Comparison of ENCODE assay signal across 17 cellular contexts in the genomic region with DNA sequence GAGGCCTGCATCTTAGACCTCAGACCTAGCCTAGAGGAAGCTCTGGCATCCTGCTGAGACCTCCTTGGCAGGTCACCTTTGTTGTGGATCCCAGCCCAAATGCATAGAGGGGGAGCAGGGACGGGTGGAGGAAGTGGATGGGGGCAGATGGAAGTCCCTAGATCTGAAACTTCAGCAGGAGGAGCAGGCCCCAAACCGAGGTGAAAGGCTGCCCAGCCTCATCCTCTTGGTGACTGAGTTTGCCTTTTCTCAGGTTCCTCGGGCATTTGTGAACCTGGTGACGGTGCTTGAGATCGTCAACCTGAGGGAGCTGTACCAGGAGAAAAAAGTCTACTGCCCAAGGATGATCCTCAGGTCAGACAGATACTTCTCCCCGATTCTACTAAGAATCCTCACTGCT.
DNase-seq lines count a peak whose midpoint lies in the region; ATAC-seq, FAIRE-seq and TF ChIP-seq lines count a peak whose summit lies in the region.
"Had no signal": no experiment of that assay in that cellular context is flagged by ENCODE, and none has a peak within 500 bp of the region (broad histone marks: within the 10 kb centered on the region; RNA-seq: fewer than 3 reads in every experiment).

No MANE protein-coding gene starts in this region.

- TF ChIP-seq CTCF in A549 (IDR thresholded peaks at IDR 0.05): no peak
- TF ChIP-seq CTCF in RWPE2 (IDR thresholded peaks at IDR 0.05; ENCODE audit: poor library complexity, severe bottlenecking): no peak
- TF ChIP-seq CTCF in osteoblast (IDR thresholded peaks at IDR 0.05; ENCODE audit: extremely low read depth, low read depth, low read length): no peak

- H3K9me3 ChIP-seq in A549 (no peaks in the 10 kb centered on the region), RWPE2 (ENCODE audit: severe bottlenecking) (no peaks in the 10 kb centered on the region), osteoblast (ENCODE audit: low read depth, low read length) (no peaks in the 10 kb centered on the region)
- H3K9me3 ChIP-seq: BLaER1 had no signal

- peaks cover 4% of the 10 kb centered on the region for H3K36me3 Mint-ChIP-seq in activated CD4-positive, alpha-beta T cell treated with anti-CD3 and anti-CD28 coated beads, Interleukin-2, amount 10 ng/mL, durations not matched to agents 7 days and 5 days (ENCODE audit: low read depth)

- TF ChIP-seq EP300 in A549 (IDR thresholded peaks at IDR 0.05): no peak

- no peak overlapping the region for H3K4me3 Mint-ChIP-seq in activated CD4-positive, alpha-beta T cell treated with anti-CD3 and anti-CD28 coated beads, Interleukin-2, amount 10 ng/mL, durations not matched to agents 7 days and 5 days

- no peaks in the 10 kb centered on the region for H3K27me3 Mint-ChIP-seq in activated CD4-positive, alpha-beta T cell treated with anti-CD3 and anti-CD28 coated beads, Interleukin-2, amount 10 ng/mL, durations not matched to agents 7 days and 5 days

- peak overlapping the region; percentile 15 for H2AFZ ChIP-seq in osteoblast (ENCODE audit: low read length)
- H2AFZ ChIP-seq: GM23248 had no signal

- TF ChIP-seq RAD21 in A549 (conservative IDR thresholded peaks at IDR 0.05 in 1 of 2, IDR thresholded peaks at IDR 0.05 in 1 of 2): no peak

- TF ChIP-seq POLR2A in A549 (IDR thresholded peaks at IDR 0.05; ENCODE audit: low read length): no peak

- H3K27ac ChIP-seq in A549 (peak overlapping the region; percentile 94 to 97), RWPE2 (ENCODE audit: poor library complexity, severe bottlenecking) (peak overlapping the region; percentile 92), osteoblast (ENCODE audit: low read depth, low read length) (no peak overlapping the region), caudate nucleus (ENCODE audit: low read depth, low read length) (no peak overlapping the region)
- H3K27ac ChIP-seq: BLaER1, GM23248 had no signal

- H3K27me3 ChIP-seq in RWPE2 (ENCODE audit: insufficient read depth, poor library complexity, severe bottlenecking) (no peaks in the 10 kb centered on the region), osteoblast (ENCODE audit: insufficient read depth, low read length) (no peaks in the 10 kb centered on the region)
- H3K27me3 ChIP-seq: BLaER1 had no signal

- 88% methylated on average over 6 of the region's 6 CpGs for WGBS in A549 (ENCODE audit: missing lambda C conversion rate)

- CTCF ChIA-PET in activated CD4-positive, alpha-beta T cell treated with anti-CD3 and anti-CD28 coated beads, Interleukin-2, amount 10 ng/mL, durations not matched to agents 7 days and 5 days (lab: Charles Lee): interaction anchor here (0.8 to 10.2 kb wide), 3 partner anchors 12 to 22 kb away, joined by 5 to 61 read pairs (median 15); no protein-coding TSS in a partner anchor
- CTCF ChIA-PET in A549 (lab: Yijun Ruan, JAX): interaction anchor here (7.2 to 11.9 kb wide), 2 partner anchors 13 to 15 kb away, joined by 92 to 155 read pairs; no protein-coding TSS in a partner anchor

- H4K20me1 ChIP-seq in osteoblast (ENCODE audit: insufficient read depth, low read length): no peaks in the 10 kb centered on the region
- H4K20me1 ChIP-seq: BLaER1 had no signal

- no peaks in the 10 kb centered on the region for H3K36me3 ChIP-seq in RWPE2 (ENCODE audit: low read depth)
- H3K36me3 ChIP-seq in osteoblast (ENCODE audit: insufficient read depth, low read length): no peaks in the 10 kb centered on the region
- H3K36me3 ChIP-seq: BLaER1 had no signal

- no peak for FAIRE-seq in A549 (lab: Jason Lieb, UNC)

- H3K4me2 ChIP-seq in A549 (no peak overlapping the region), osteoblast (ENCODE audit: insufficient read depth, low read length) (no peak overlapping the region)
- H3K4me2 ChIP-seq: BLaER1 had no signal

- no peak for DNase-seq in activated CD4-positive, alpha-beta T cell treated with anti-CD3 and anti-CD28 coated beads, Interleukin-2, amount 10 ng/mL, durations not matched to agents 7 days and 5 days
- DNase-seq in activated CD4-positive, alpha-beta T cell treated with anti-CD3 and anti-CD28 coated beads, Interleukin-2, amount 50 U/mL, for 4 hours: no peak
- no peak for DNase-seq in A549 (ENCODE audit: low read depth in 1 of 2, low spot score in 1 of 2)
- no peak for DNase-seq in RWPE2 (ENCODE audit: low spot score)
- DNase-seq in osteoblast (ENCODE audit: insufficient read length, low spot score, missing footprints): no peak
- DNase-seq in GF-D8 (lab: John Stamatoyannopoulos, UW): no peak
- DNase-seq in stimulated activated CD4-positive, alpha-beta T cell treated with anti-CD3 and anti-CD28 coated beads, Interleukin-2, amount 100 ng/mL, for 48 hours: no peak
- DNase-seq in caudate nucleus (lab: John Stamatoyannopoulos, UW): no peak
- DNase-seq: DMS79 treated with DMSO at 0.1 percent for 48 hours, GM23248, MV-4-11, NCI-H1436, NCI-H2029 treated with DMSO at 0.1 percent for 48 hours, NCI-H2171 treated with DMSO at 0.1 percent for 48 hours, NCI-H446 treated with DMSO at 0.1 percent for 48 hours, OCI-M1 had no signal

- H3K4me3 ChIP-seq in A549: no peak overlapping the region
- no peak overlapping the region for H3K4me3 ChIP-seq in RWPE2 (ENCODE audit: severe bottlenecking)
- no peak overlapping the region for H3K4me3 ChIP-seq in osteoblast (ENCODE audit: insufficient read depth, low read length)
- H3K4me3 ChIP-seq: BLaER1, GM23248 had no signal

- peak overlapping the region; percentile 6 for H3K27ac Mint-ChIP-seq in activated CD4-positive, alpha-beta T cell treated with anti-CD3 and anti-CD28 coated beads, Interleukin-2, amount 10 ng/mL, durations not matched to agents 7 days and 5 days

- H3K4me1 Mint-ChIP-seq in activated CD4-positive, alpha-beta T cell treated with anti-CD3 and anti-CD28 coated beads, Interleukin-2, amount 10 ng/mL, durations not matched to agents 7 days and 5 days: peaks cover 47% of the 10 kb centered on the region

- H3K4me1 ChIP-seq in A549 (peaks cover 36% of the 10 kb centered on the region), RWPE2 (ENCODE audit: insufficient read depth, poor library complexity, severe bottlenecking) (peaks cover 27% of the 10 kb centered on the region), osteoblast (ENCODE audit: insufficient read depth, low read length) (peaks cover 24% of the 10 kb centered on the region)

- no peak for ATAC-seq in A549
- ATAC-seq in RWPE2 (ENCODE audit: low read depth): no peak

- H3K79me2 ChIP-seq in osteoblast (ENCODE audit: insufficient read depth, low read length): no peaks in the 10 kb centered on the region

- POLR2A ChIA-PET in activated CD4-positive, alpha-beta T cell treated with anti-CD3 and anti-CD28 coated beads, Interleukin-2, amount 10 ng/mL, durations not matched to agents 7 days and 5 days (lab: Charles Lee): no interaction called here
- POLR2A ChIA-PET in A549 (lab: Yijun Ruan, JAX): no interaction called here

- H3K9me3 Mint-ChIP-seq in activated CD4-positive, alpha-beta T cell treated with anti-CD3 and anti-CD28 coated beads, Interleukin-2, amount 10 ng/mL, durations not matched to agents 7 days and 5 days: no peaks in the 10 kb centered on the region

TF ChIP-seq in A549, 52 proteins besides CTCF, POLR2A, EP300 and RAD21:
- no peak for TF ChIP-seq TP53 (CRISPR knock-in tag; IDR thresholded peaks at IDR 0.05)
- TF ChIP-seq ZC3H11A (IDR thresholded peaks at IDR 0.05): no peak

Comparison
In these comparisons a context has a peak if more than half of its experiments do, and no peak if none do; other contexts are left out.
1. H3K27ac ChIP-seq: peak in A549 (2 of 2) and RWPE2 (single experiment); none in osteoblast (single experiment) and caudate nucleus (single experiment).